ENCODE assay signal across 11 cellular contexts in the genomic region with DNA sequence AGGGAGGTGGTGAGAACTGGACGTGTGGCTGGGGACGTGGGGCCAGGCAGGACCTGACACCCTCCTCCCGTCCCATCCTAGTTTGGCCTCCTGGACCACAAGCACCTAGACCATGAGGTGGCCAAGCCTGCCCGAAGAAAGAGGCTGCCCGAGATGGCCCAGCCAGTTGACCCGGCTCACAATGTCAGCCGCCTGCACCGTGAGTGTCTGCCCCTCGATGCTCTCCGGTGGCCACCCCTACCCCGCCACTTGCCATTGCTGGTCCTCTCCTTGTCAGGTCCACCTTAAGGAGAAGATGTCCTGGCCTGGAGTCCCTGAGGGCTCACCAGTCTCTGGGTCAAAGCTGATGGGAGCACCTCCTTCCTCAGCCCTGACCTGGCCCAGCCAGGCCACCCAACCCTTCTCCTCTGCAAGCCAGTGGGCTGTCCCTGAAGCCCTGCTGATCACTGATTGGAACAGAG. TPM values are rescaled to one million over a fixed set of nuclear protein-coding genes. Genes with fewer than 3 reads are reported as not detected.
DNase-seq lines count a peak whose midpoint lies in the region; ATAC-seq, FAIRE-seq and TF ChIP-seq lines count a peak whose summit lies in the region.
"Had no signal": no experiment of that assay in that cellular context is flagged by ENCODE, and none has a peak within 500 bp of the region (broad histone marks: within the 10 kb centered on the region; RNA-seq: fewer than 3 reads in every experiment).

No MANE protein-coding gene starts in this region.

- no peak overlapping the region for H2AFZ ChIP-seq in ACC112 (ENCODE audit: low read length, unreplicated experiment)
- no peak overlapping the region for H2AFZ ChIP-seq in astrocyte (ENCODE audit: low read depth, low read length)

- H3K4me1 Mint-ChIP-seq in astrocyte (ENCODE audit: low read depth, unreplicated experiment) = peaks cover 34% of the 10 kb centered on the region

- H3K4me3 ChIP-seq in ACC112 (ENCODE audit: low read depth, low read length) (peak overlapping the region; percentile 72), astrocyte (ENCODE audit: insufficient read depth, low read depth, low read length) (no peak overlapping the region), fibroblast of villous mesenchyme (ENCODE audit: low read depth, low read length) (peak overlapping the region; percentile 39), psoas muscle (peak overlapping the region; percentile 84), vagina (peak overlapping the region in 1 of 2 donors; percentile 59)
- H3K4me3 ChIP-seq: lung had no signal

- no peak for TF ChIP-seq CTCF in astrocyte (IDR thresholded peaks at IDR 0.05; ENCODE audit: insufficient read depth, low read depth, low read length)
- no peak for TF ChIP-seq CTCF in fibroblast of villous mesenchyme (IDR thresholded peaks at IDR 0.05; ENCODE audit: insufficient read depth, low read depth, low read length)
- no peak for TF ChIP-seq CTCF in psoas muscle (IDR thresholded peaks at IDR 0.05)
- no peak for TF ChIP-seq CTCF in vagina (IDR thresholded peaks at IDR 0.05)

- peak overlapping the region; percentile 34 for H3K27ac Mint-ChIP-seq in astrocyte (ENCODE audit: unreplicated experiment)

- WGBS in psoas muscle, 3 donors = 65 to 80% (median 72%) methylated on average over 11 of the region's 11 CpGs

- H3K36me3 Mint-ChIP-seq in astrocyte (ENCODE audit: low read depth, unreplicated experiment) = peaks cover 24% of the 10 kb centered on the region

- peaks cover 23% of the 10 kb centered on the region for H4K20me1 ChIP-seq in astrocyte (ENCODE audit: insufficient read depth, low read length)

- H3K9ac ChIP-seq in astrocyte (ENCODE audit: low read length) = no peak overlapping the region

- H3K4me1 ChIP-seq in ACC112 (ENCODE audit: control insufficient read depth, insufficient read depth, low read length, unreplicated experiment) = peaks cover 33% of the 10 kb centered on the region
- peaks cover 35% of the 10 kb centered on the region for H3K4me1 ChIP-seq in astrocyte (ENCODE audit: insufficient read depth, low read length)
- peaks cover 58% of the 10 kb centered on the region for H3K4me1 ChIP-seq in psoas muscle
- peaks cover 72% of the 10 kb centered on the region for H3K4me1 ChIP-seq in vagina

- no peak overlapping the region for H3K4me2 ChIP-seq in astrocyte (ENCODE audit: low read length)

- H3K27me3 ChIP-seq in ACC112 (ENCODE audit: insufficient read depth, low read length) = no peaks in the 10 kb centered on the region
- peaks cover 6% of the 10 kb centered on the region for H3K27me3 ChIP-seq in astrocyte (ENCODE audit: insufficient read depth, low read length)
- no peaks in the 10 kb centered on the region for H3K27me3 ChIP-seq in psoas muscle (ENCODE audit: insufficient read depth in 3 of 3, low read length in 2 of 3)
- no peaks in the 10 kb centered on the region for H3K27me3 ChIP-seq in vagina

- TF ChIP-seq POLR2A in vagina (IDR thresholded peaks at IDR 0.05) = no peak

- peak overlapping the region; percentile 16; the same call in 1 of the 2 replicates for H3K27ac ChIP-seq in ACC112 (ENCODE audit: low read depth, low read length)
- H3K27ac ChIP-seq in astrocyte (ENCODE audit: low read depth, low read length) = no peak overlapping the region
- H3K27ac ChIP-seq in psoas muscle = peak overlapping the region; percentile 88
- H3K27ac ChIP-seq in vagina = no peak overlapping the region

- H3K9me3 ChIP-seq in astrocyte (ENCODE audit: insufficient read depth, low read depth, low read length) (no peaks in the 10 kb centered on the region), psoas muscle (no peaks in the 10 kb centered on the region), vagina (no peaks in the 10 kb centered on the region)

- DNase-seq in astrocyte (ENCODE audit: low read depth) (no peak), fibroblast of villous mesenchyme (ENCODE audit: low read depth) (no peak), psoas muscle (peak in 1 of 2 donors; percentile 51), vagina (ENCODE audit: extremely low spot score in 2 of 2) (no peak), mesenteric fat pad (ENCODE audit: low spot score) (no peak), NCI-H2227 (lab: John Stamatoyannopoulos, UW; ENCODE audit: unreplicated experiment) (no peak)
- DNase-seq: NCI-H510A treated with DMSO at 0.1 percent for 48 hours, PC-3 had no signal

- H3K4me3 Mint-ChIP-seq in astrocyte (ENCODE audit: unreplicated experiment) = peak overlapping the region; percentile 85

- intact Hi-C loops in psoas muscle (cut with DNase I) (no loop called here), vagina (cut with DNase I) (no loop called here)

- ATAC-seq in psoas muscle (no peak), HG03460 (IDR thresholded peaks at IDR 0.05; ENCODE audit: unreplicated experiment) (no peak)
- ATAC-seq: PC-3 had no signal

- H3K79me2 ChIP-seq in ACC112 (ENCODE audit: control insufficient read depth, insufficient read depth, low read length, unreplicated experiment) = peaks cover 18% of the 10 kb centered on the region
- H3K79me2 ChIP-seq in astrocyte (ENCODE audit: insufficient read depth, low read length) = no peaks in the 10 kb centered on the region

- peaks cover 2% of the 10 kb centered on the region for H3K9me3 Mint-ChIP-seq in astrocyte (ENCODE audit: unreplicated experiment)

- no peak for FAIRE-seq in astrocyte (lab: Jason Lieb, UNC)

- no peaks in the 10 kb centered on the region for H3K27me3 Mint-ChIP-seq in astrocyte (ENCODE audit: low read depth, unreplicated experiment)

- H3K36me3 ChIP-seq in ACC112 (ENCODE audit: insufficient read depth, low read length) (no peaks in the 10 kb centered on the region; the same call in 1 of the 2 replicates), astrocyte (ENCODE audit: insufficient read depth, low read length) (no peaks in the 10 kb centered on the region), psoas muscle (ENCODE audit: insufficient read depth in 1 of 2, low read depth in 1 of 2) (peaks cover 3 to 37% of the 10 kb centered on the region in 2 donors), vagina (no peaks in the 10 kb centered on the region)

RNA-seq across cellular contexts. Expression of gene ANGPTL4, which starts 2.2 kb away (rescaled TPM):
- total RNA-seq in astrocyte = 110 and 115 TPM in 2 replicates
- 0.64 and 1.3 TPM in 2 replicates for total RNA-seq in fibroblast of villous mesenchyme
- 100 to 1,000 TPM in 1 of 4 donors, 10 to 100 TPM in 3; 10.7 to 118 (median 44.7) TPM for total RNA-seq in psoas muscle
- 100 to 1,000 TPM in 1 of 3 donors, 10 to 100 TPM in 2; 17.2 to 235 (median 19.1) TPM for polyA plus RNA-seq in psoas muscle
- 92.8 TPM for total RNA-seq in vagina
- total RNA-seq in mesenteric fat pad = 753 TPM

RNA-seq across cellular contexts. Expression of gene KANK3, which starts 23.1 kb away (rescaled TPM):
- 0.94 and 2.9 TPM in 2 replicates for total RNA-seq in astrocyte
- total RNA-seq in fibroblast of villous mesenchyme = under 0.01 and 0.64 TPM in 2 replicates
- total RNA-seq in psoas muscle = 10 to 100 TPM in 2 of 4 donors, 1 to 10 TPM in 2; 7.1 to 14.2 (median 9.7) TPM
- polyA plus RNA-seq in psoas muscle = 1 to 10 TPM; 5.1 to 9.4 (median 7.7) TPM
- 20.9 TPM for total RNA-seq in vagina
- 28.6 TPM for total RNA-seq in mesenteric fat pad

RNA-seq across cellular contexts. Expression of gene RAB11B, which starts 24.0 kb away (rescaled TPM):
- total RNA-seq in astrocyte = 85.2 and 89.1 TPM in 2 replicates
- total RNA-seq in fibroblast of villous mesenchyme = 27.6 and 27.7 TPM in 2 replicates
- total RNA-seq in psoas muscle = 100 to 1,000 TPM in 1 of 4 donors, 10 to 100 TPM in 3; 77.1 to 130 (median 82.2) TPM
- polyA plus RNA-seq in psoas muscle = 10 to 100 TPM; 43.9 to 59.9 (median 56.9) TPM
- 88.1 TPM for total RNA-seq in vagina
- 100 TPM for total RNA-seq in mesenteric fat pad

RNA-seq across cellular contexts. Expression of gene RPS28, which starts 44.9 kb away (rescaled TPM):
- total RNA-seq in astrocyte = 1,111 and 1,198 TPM in 2 replicates
- total RNA-seq in fibroblast of villous mesenchyme = 86.4 and 117 TPM in 2 replicates
- 1,000 to 10,000 TPM in 2 of 4 donors, 100 to 1,000 TPM in 2; 947 to 1,442 (median 1,003) TPM for total RNA-seq in psoas muscle
- polyA plus RNA-seq in psoas muscle = 100 to 1,000 TPM; 431 to 717 (median 657) TPM
- 516 TPM for total RNA-seq in vagina
- 1,239 TPM for total RNA-seq in mesenteric fat pad

RNA-seq across cellular contexts. Expression of gene NDUFA7, which starts 45.0 kb away (rescaled TPM):
- 45.4 and 49.3 TPM in 2 replicates for total RNA-seq in astrocyte
- 9.1 and 18.4 TPM in 2 replicates for total RNA-seq in fibroblast of villous mesenchyme
- total RNA-seq in psoas muscle = 100 to 1,000 TPM in 3 of 4 donors, 10 to 100 TPM in 1; 76.8 to 150 (median 109) TPM
- polyA plus RNA-seq in psoas muscle = 100 to 1,000 TPM; 211 to 271 (median 243) TPM
- 24.6 TPM for total RNA-seq in vagina
- 39.9 TPM for total RNA-seq in mesenteric fat pad

Comparison
In these comparisons a context has a peak if more than half of its experiments do, and no peak if none do; other contexts are left out.
1. H3K27ac ChIP-seq: peak in ACC112 (single experiment) and psoas muscle (single experiment); none in astrocyte (single experiment) and vagina (single experiment).